In the genomic region with DNA sequence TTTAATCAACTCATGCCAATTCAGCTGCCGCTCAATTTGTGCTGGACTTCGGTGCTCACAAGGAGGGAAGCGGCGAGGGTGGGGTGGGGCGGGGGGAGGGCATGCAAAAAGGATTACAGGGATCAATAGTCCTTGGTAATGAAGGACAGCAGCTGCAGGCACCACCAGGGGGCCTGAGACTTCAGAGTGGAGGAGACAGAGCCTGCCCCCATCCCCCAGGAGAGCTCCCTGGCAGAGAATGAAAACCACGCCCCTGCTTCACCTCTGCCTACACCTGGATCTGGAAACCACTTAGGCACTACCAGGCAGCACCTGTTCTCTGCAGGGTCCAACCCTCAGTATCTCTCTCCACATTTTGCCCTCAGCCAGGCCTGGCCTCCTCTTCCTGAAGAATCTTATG, we compare ENCODE assay signal across 13 cellular contexts.
DNase-seq lines count a peak whose midpoint lies in the region; ATAC-seq and TF ChIP-seq lines count a peak whose summit lies in the region.
"Had no signal": no experiment of that assay in that cellular context is flagged by ENCODE, and none has a peak within 500 bp of the region (broad histone marks: within the 10 kb centered on the region; RNA-seq: fewer than 3 reads in every experiment).

No MANE protein-coding gene starts in this region.

- no peaks in the 10 kb centered on the region for H3F3A ChIP-seq in GM23338 (replicated peaks; ENCODE audit: low read depth)

- H3K79me2 ChIP-seq in GM23338 (replicated peaks; ENCODE audit: insufficient read depth) (no peaks in the 10 kb centered on the region), mesendoderm (ENCODE audit: control insufficient read depth, insufficient read depth, low read length) (no peaks in the 10 kb centered on the region)

- H3K56ac ChIP-seq in mesendoderm (ENCODE audit: low read length), result no peak overlapping the region

- peak; percentile 36 to 58 for TF ChIP-seq CTCF in GM23338 (conservative IDR thresholded peaks at IDR 0.05; ENCODE audit: low read depth in 2 of 2)

- H2BK5ac ChIP-seq in mesendoderm (ENCODE audit: low read length), result no peak overlapping the region

- H3K9me2 ChIP-seq in GM23338 (ENCODE audit: insufficient read depth), result no peaks in the 10 kb centered on the region

- H3K23ac ChIP-seq in mesendoderm (ENCODE audit: low read length), result no peak overlapping the region

- peak; percentile 97 for ATAC-seq in GM23338
- no peak for ATAC-seq in HG02981 (IDR thresholded peaks at IDR 0.05; ENCODE audit: unreplicated experiment)
- ATAC-seq: Panc1 had no signal

- no peak overlapping the region for H3K27ac ChIP-seq in GM23338 (ENCODE audit: low read depth)
- H3K27ac ChIP-seq in SJCRH30, result no peak overlapping the region
- H3K27ac ChIP-seq in mesendoderm (ENCODE audit: low read depth, low read length), result no peak overlapping the region
- H3K27ac ChIP-seq: neutrophil had no signal

- no peaks in the 10 kb centered on the region for H3K79me1 ChIP-seq in mesendoderm (ENCODE audit: low read length)

- 0 out of 2 replicates have a peak, but pooled peaks cover 6% of the 10 kb centered on the region for H3K9me3 ChIP-seq in SJCRH30 (replicated peaks)
- H3K9me3 ChIP-seq: neutrophil had no signal

- H3K27me3 ChIP-seq in GM23338 (ENCODE audit: insufficient read depth) (no peaks in the 10 kb centered on the region), SJCRH30 (no peaks in the 10 kb centered on the region), mesendoderm (ENCODE audit: insufficient read depth, low read length, poor library complexity) (no peaks in the 10 kb centered on the region)
- H3K27me3 ChIP-seq: neutrophil had no signal

- H3K4me2 ChIP-seq in GM23338 (peak overlapping the region; percentile 53; the same call in 1 of the 2 replicates), mesendoderm (ENCODE audit: low read length) (no peak overlapping the region)

- H3K4me1 ChIP-seq in GM23338 (ENCODE audit: insufficient read depth) (peaks cover 28% of the 10 kb centered on the region), SJCRH30 (peaks cover 37% of the 10 kb centered on the region), mesendoderm (ENCODE audit: control insufficient read depth, low read depth, low read length) (peaks cover 1% of the 10 kb centered on the region)

- H3K4me1 Mint-ChIP-seq in GM23338, result peaks cover 26% of the 10 kb centered on the region
- H3K4me1 Mint-ChIP-seq: CD4-positive, CD25-positive, alpha-beta regulatory T cell had no signal

- no peak overlapping the region for H3K4ac ChIP-seq in mesendoderm (ENCODE audit: low read depth, low read length)

- no peak overlapping the region for H3K18ac ChIP-seq in mesendoderm (ENCODE audit: low read length)

- no peak overlapping the region for H3K4me3 Mint-ChIP-seq in GM23338
- H3K4me3 Mint-ChIP-seq: CD4-positive, CD25-positive, alpha-beta regulatory T cell had no signal

- H4K20me1 ChIP-seq in GM23338 (replicated peaks; ENCODE audit: insufficient read depth), result no peaks in the 10 kb centered on the region

- H2AFZ ChIP-seq in GM23338, result no peak overlapping the region

- WGBS in mesendoderm (ENCODE audit: extremely low coverage, insufficient coverage, low lambda C conversion rate), result no CpG with 5 or more reads among the region's 6 CpGs

- H3K9ac ChIP-seq in mesendoderm (ENCODE audit: low read length), result no peak overlapping the region

- no peak overlapping the region for H2BK15ac ChIP-seq in mesendoderm (replicated peaks; ENCODE audit: low read depth)

- H2AK5ac ChIP-seq in mesendoderm (ENCODE audit: low read length), result no peak overlapping the region

- H3K9me3 Mint-ChIP-seq in GM23338, result peaks cover 13% of the 10 kb centered on the region; the same call in 2 of the 3 replicates

- H3K36me3 Mint-ChIP-seq in GM23338 (ENCODE audit: low read depth), result peaks cover 15% of the 10 kb centered on the region; the same call in 2 of the 3 replicates
- H3K36me3 Mint-ChIP-seq: CD4-positive, CD25-positive, alpha-beta regulatory T cell had no signal

- H3K27ac Mint-ChIP-seq in GM23338, result no peak overlapping the region
- H3K27ac Mint-ChIP-seq: CD4-positive, CD25-positive, alpha-beta regulatory T cell had no signal

- H3K36me3 ChIP-seq in GM23338 (ENCODE audit: insufficient read depth) (no peaks in the 10 kb centered on the region), SJCRH30 (peaks cover 6% of the 10 kb centered on the region; the same call in 1 of the 2 replicates), mesendoderm (ENCODE audit: control insufficient read depth, insufficient read depth, low read length) (no peaks in the 10 kb centered on the region)
- H3K36me3 ChIP-seq: neutrophil had no signal

- DNase-seq in GM23338 (ENCODE audit: low spot score) (peak; percentile 86), NCI-H2107 (lab: John Stamatoyannopoulos, UW) (peak; percentile 23), SJCRH30 (peak; percentile 25 to 45), mesendoderm (peak; percentile 68), NCI-H2227 treated with DMSO at 0.1 percent for 48 hours (lab: John Stamatoyannopoulos, UW) (no peak)
- DNase-seq in effector CD8-positive, alpha-beta T cell (lab: John Stamatoyannopoulos, UW), result no peak
- DNase-seq: activated T-cell treated with anti-CD3 and anti-CD28 coated beads, Interleukin-2, amount 50 U/mL, for 1 hour; CD4-positive, CD25-positive, alpha-beta regulatory T cell; erythroblast; T-helper 1 cell had no signal

- H3K27me3 Mint-ChIP-seq in GM23338 (ENCODE audit: insufficient read depth, low read depth, poor library complexity), result peaks cover 8% of the 10 kb centered on the region
- H3K27me3 Mint-ChIP-seq: CD4-positive, CD25-positive, alpha-beta regulatory T cell had no signal

- H2BK120ac ChIP-seq in mesendoderm (ENCODE audit: low read depth, low read length), result no peak overlapping the region

- H3K4me3 ChIP-seq in GM23338 (no peak overlapping the region), SJCRH30 (no peak overlapping the region), mesendoderm (ENCODE audit: low read length) (no peak overlapping the region)

- no peak overlapping the region for H4K5ac ChIP-seq in mesendoderm (ENCODE audit: low read length)

- no peak overlapping the region for H4K8ac ChIP-seq in mesendoderm (ENCODE audit: low read depth, low read length)

TF ChIP-seq in GM23338, 12 proteins besides CTCF, POLR2A, EP300 and RAD21:
- TF ChIP-seq EZH2 (IDR thresholded peaks at IDR 0.05; ENCODE audit: low read depth, unreplicated experiment), result no peak
- TF ChIP-seq JUNB (IDR thresholded peaks at IDR 0.05; ENCODE audit: unreplicated experiment), result no peak
- TF ChIP-seq, protein P1, sequence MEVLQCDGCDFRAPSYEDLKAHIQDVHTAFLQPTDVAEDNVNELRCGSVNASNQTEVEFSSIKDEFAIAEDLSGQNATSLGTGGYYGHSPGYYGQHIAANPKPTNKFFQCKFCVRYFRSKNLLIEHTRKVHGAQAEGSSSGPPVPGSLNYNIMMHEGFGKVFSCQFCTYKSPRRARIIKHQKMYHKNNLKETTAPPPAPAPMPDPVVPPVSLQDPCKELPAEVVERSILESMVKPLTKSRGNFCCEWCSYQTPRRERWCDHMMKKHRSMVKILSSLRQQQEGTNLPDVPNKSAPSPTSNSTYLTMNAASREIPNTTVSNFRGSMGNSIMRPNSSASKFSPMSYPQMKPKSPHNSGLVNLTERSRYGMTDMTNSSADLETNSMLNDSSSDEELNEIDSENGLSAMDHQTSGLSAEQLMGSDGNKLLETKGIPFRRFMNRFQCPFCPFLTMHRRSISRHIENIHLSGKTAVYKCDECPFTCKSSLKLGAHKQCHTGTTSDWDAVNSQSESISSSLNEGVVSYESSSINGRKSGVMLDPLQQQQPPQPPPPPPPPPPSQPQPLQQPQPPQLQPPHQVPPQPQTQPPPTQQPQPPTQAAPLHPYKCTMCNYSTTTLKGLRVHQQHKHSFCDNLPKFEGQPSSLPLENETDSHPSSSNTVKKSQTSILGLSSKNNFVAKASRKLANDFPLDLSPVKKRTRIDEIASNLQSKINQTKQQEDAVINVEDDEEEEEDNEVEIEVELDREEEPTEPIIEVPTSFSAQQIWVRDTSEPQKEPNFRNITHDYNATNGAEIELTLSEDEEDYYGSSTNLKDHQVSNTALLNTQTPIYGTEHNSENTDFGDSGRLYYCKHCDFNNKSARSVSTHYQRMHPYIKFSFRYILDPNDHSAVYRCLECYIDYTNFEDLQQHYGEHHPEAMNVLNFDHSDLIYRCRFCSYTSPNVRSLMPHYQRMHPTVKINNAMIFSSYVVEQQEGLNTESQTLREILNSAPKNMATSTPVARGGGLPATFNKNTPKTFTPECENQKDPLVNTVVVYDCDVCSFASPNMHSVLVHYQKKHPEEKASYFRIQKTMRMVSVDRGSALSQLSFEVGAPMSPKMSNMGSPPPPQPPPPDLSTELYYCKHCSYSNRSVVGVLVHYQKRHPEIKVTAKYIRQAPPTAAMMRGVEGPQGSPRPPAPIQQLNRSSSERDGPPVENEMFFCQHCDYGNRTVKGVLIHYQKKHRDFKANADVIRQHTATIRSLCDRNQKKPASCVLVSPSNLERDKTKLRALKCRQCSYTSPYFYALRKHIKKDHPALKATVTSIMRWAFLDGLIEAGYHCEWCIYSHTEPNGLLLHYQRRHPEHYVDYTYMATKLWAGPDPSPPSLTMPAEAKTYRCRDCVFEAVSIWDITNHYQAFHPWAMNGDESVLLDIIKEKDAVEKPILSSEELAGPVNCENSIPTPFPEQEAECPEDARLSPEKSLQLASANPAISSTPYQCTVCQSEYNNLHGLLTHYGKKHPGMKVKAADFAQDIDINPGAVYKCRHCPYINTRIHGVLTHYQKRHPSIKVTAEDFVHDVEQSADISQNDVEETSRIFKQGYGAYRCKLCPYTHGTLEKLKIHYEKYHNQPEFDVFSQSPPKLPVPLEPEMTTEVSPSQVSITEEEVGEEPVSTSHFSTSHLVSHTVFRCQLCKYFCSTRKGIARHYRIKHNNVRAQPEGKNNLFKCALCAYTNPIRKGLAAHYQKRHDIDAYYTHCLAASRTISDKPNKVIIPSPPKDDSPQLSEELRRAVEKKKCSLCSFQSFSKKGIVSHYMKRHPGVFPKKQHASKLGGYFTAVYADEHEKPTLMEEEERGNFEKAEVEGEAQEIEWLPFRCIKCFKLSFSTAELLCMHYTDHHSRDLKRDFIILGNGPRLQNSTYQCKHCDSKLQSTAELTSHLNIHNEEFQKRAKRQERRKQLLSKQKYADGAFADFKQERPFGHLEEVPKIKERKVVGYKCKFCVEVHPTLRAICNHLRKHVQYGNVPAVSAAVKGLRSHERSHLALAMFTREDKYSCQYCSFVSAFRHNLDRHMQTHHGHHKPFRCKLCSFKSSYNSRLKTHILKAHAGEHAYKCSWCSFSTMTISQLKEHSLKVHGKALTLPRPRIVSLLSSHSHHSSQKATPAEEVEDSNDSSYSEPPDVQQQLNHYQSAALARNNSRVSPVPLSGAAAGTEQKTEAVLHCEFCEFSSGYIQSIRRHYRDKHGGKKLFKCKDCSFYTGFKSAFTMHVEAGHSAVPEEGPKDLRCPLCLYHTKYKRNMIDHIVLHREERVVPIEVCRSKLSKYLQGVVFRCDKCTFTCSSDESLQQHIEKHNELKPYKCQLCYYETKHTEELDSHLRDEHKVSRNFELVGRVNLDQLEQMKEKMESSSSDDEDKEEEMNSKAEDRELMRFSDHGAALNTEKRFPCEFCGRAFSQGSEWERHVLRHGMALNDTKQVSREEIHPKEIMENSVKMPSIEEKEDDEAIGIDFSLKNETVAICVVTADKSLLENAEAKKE (CRISPR knock-in tag; IDR thresholded peaks at IDR 0.05), result 0 out of 2 replicates have a peak, but pooled peaks have one; percentile 19

Comparison
In these comparisons a context has a peak if more than half of its experiments do, and no peak if none do; other contexts are left out.
1. DNase-seq: peak in GM23338 (single experiment), NCI-H2107 (single experiment), SJCRH30 (2 of 2) and mesendoderm (single experiment); none in NCI-H2227 treated with DMSO at 0.1 percent for 48 hours (single experiment) and effector CD8-positive, alpha-beta T cell (single experiment).